ENCODE assay signal across 17 cellular contexts in genomic region chr17:44796731-44797130, GRCh38. TPM values are rescaled to one million over a fixed set of nuclear protein-coding genes. Genes with fewer than 3 reads are reported as not detected.
"Had no signal": no experiment of that assay in that cellular context is flagged by ENCODE, and none has a peak within 500 bp of the region (broad histone marks: within the 10 kb centered on the region; RNA-seq: fewer than 3 reads in every experiment).

No MANE protein-coding gene starts in this region.

- H3K27ac Mint-ChIP-seq: activated B cell treated with CpG ODN at 0.5 μM for 24 hours; activated CD4-positive, alpha-beta T cell treated with anti-CD3 and anti-CD28 coated beads, Interleukin-2, amount 10 ng/mL, durations not matched to agents 24 days and 14 days; activated naive CD4-positive, alpha-beta T cell treated with anti-CD3 and anti-CD28 coated beads for 36 hours; stimulated activated naive CD8-positive, alpha-beta T cell treated with anti-CD3 and anti-CD28 coated beads, Interleukin-15, amount 100 ng/mL, for 72 hours had no signal

- H3K4me3 ChIP-seq: lower lobe of right lung, SK-N-MC, thyroid gland had no signal

- ATAC-seq: lower lobe of right lung; naive thymus-derived CD8-positive, alpha-beta T cell; stimulated activated naive CD8-positive, alpha-beta T cell treated with anti-CD3 and anti-CD28 coated beads, Interleukin-15, amount 100 ng/mL, for 72 hours had no signal

- H3K9me3 Mint-ChIP-seq: activated B cell treated with CpG ODN at 0.5 μM for 24 hours; activated CD4-positive, alpha-beta T cell treated with anti-CD3 and anti-CD28 coated beads, Interleukin-2, amount 10 ng/mL, durations not matched to agents 24 days and 14 days; activated naive CD4-positive, alpha-beta T cell treated with anti-CD3 and anti-CD28 coated beads for 36 hours; naive thymus-derived CD8-positive, alpha-beta T cell; stimulated activated naive CD8-positive, alpha-beta T cell treated with anti-CD3 and anti-CD28 coated beads, Interleukin-15, amount 100 ng/mL, for 72 hours had no signal

- H3K27me3 ChIP-seq: thyroid gland had no signal

- H3K36me3 ChIP-seq: lower lobe of right lung, thyroid gland had no signal

- H3K9me3 ChIP-seq: lower lobe of right lung, thyroid gland had no signal

- H3K36me3 Mint-ChIP-seq: naive thymus-derived CD8-positive, alpha-beta T cell had no signal

- DNase-seq: activated B cell treated with CpG ODN at 0.5 μM for 24 hours; activated CD4-positive, alpha-beta T cell treated with anti-CD3 and anti-CD28 coated beads, Interleukin-2, amount 10 ng/mL, durations not matched to agents 24 days and 14 days; activated naive CD4-positive, alpha-beta T cell treated with anti-CD3 and anti-CD28 coated beads for 36 hours; caudate nucleus; effector memory CD4-positive, alpha-beta T cell; hypothalamus; kidney glomerular epithelial cell; lower lobe of right lung; naive thymus-derived CD8-positive, alpha-beta T cell; occipital lobe; stimulated activated CD4-positive, alpha-beta T cell treated with anti-CD3 and anti-CD28 coated beads, Interleukin-15, amount 100 ng/mL, for 24 hours; stimulated activated CD4-positive, alpha-beta T cell treated with anti-CD3 and anti-CD28 coated beads, Interleukin-4, amount 100 ng/mL, for 24 hours; stimulated activated naive CD8-positive, alpha-beta T cell treated with anti-CD3 and anti-CD28 coated beads, Interleukin-15, amount 100 ng/mL, for 72 hours; thyroid gland had no signal

- H3K4me1 Mint-ChIP-seq: activated B cell treated with CpG ODN at 0.5 μM for 24 hours; naive thymus-derived CD8-positive, alpha-beta T cell had no signal

- H3K4me3 Mint-ChIP-seq: activated B cell treated with CpG ODN at 0.5 μM for 24 hours; activated CD4-positive, alpha-beta T cell treated with anti-CD3 and anti-CD28 coated beads, Interleukin-2, amount 10 ng/mL, durations not matched to agents 24 days and 14 days; activated naive CD4-positive, alpha-beta T cell treated with anti-CD3 and anti-CD28 coated beads for 36 hours; naive thymus-derived CD8-positive, alpha-beta T cell; stimulated activated naive CD8-positive, alpha-beta T cell treated with anti-CD3 and anti-CD28 coated beads, Interleukin-15, amount 100 ng/mL, for 72 hours had no signal

- H3K27ac ChIP-seq: lower lobe of right lung, SK-N-MC, thyroid gland had no signal

RNA-seq across cellular contexts. Expression of gene GJC1, which starts 33.4 kb away (rescaled TPM):
- total RNA-seq: mononuclear cell; naive thymus-derived CD8-positive, alpha-beta T cell had no signal
- polyA plus RNA-seq: naive thymus-derived CD8-positive, alpha-beta T cell had no signal

RNA-seq across cellular contexts. Expression of gene HIGD1B, which starts 51.0 kb away (rescaled TPM):
- total RNA-seq: activated B cell treated with CpG ODN at 0.5 μM for 24 hours; activated CD4-positive, alpha-beta T cell treated with anti-CD3 and anti-CD28 coated beads, Interleukin-2, amount 10 ng/mL, durations not matched to agents 24 days and 14 days; activated naive CD4-positive, alpha-beta T cell treated with anti-CD3 and anti-CD28 coated beads for 36 hours; mononuclear cell; naive thymus-derived CD8-positive, alpha-beta T cell; T-helper 1 cell treated with Interleukin-12 subunit alpha and Interleukin-12 subunit beta and Interleukin-4 antibody, amounts not matched to agents 30 ng/mL and 1 ng/mL, for 36 hours; thyroid gland had no signal
